ENCODE assay signal across 35 cellular contexts in the genomic region with DNA sequence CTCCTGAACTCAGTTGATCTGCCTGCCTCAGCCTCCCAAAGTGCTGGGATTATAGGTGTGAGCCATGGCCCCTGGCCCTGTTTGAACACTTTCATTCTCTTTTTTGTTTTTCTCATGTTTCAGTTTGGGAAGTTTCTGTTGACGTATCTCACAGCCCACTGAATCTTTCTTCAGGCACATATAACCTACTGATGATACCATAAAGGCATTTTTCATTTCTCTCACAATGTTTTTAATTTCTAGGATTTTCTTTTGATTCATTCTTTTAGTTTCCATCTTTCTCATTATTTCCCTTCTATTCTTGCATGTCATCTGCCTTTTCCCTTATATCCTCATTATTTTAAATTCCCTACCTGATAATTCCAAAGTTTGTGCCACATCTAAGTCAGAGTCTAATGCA.
"Had no signal": no experiment of that assay in that cellular context is flagged by ENCODE, and none has a peak within 500 bp of the region (broad histone marks: within the 10 kb centered on the region; RNA-seq: fewer than 3 reads in every experiment).

No MANE protein-coding gene starts in this region.

- DNase-seq: activated CD4-positive, alpha-beta T cell treated with anti-CD3 and anti-CD28 coated beads, Interleukin-2, amount 10 ng/mL, durations not matched to agents 24 days and 14 days; activated CD4-positive, alpha-beta T cell treated with anti-CD3 and anti-CD28 coated beads, Interleukin-2, amount 50 U/mL, for 4 hours; activated CD8-positive, alpha-beta memory T cell treated with anti-CD3 and anti-CD28 coated beads, Interleukin-2, amount 50 U/mL, for 4 hours; activated gamma-delta T cell; activated naive CD4-positive, alpha-beta T cell treated with Interleukin-2 at 50 U/mL for 16 hours; activated naive CD8-positive, alpha-beta T cell treated with anti-CD3 and anti-CD28 coated beads, Interleukin-2, amount 50 U/mL, for 24 hours; activated T-cell treated with anti-CD3 and anti-CD28 coated beads for 4 hours; activated T-cell treated with anti-CD3 and anti-CD28 coated beads, Interleukin-2, amount 50 U/mL, for 48 hours; anterior cingulate cortex; caudate nucleus; cerebellar nuclear complex; Karpas-422; MG63; NCI-H1048; NCI-H1105 treated with DMSO at 0.1 percent for 48 hours; NCI-H1436; NCI-H1694; NCI-H1930; NCI-H2081 treated with DMSO at 0.1 percent for 48 hours; NCI-H226; NCI-H446 treated with DMSO at 0.1 percent for 48 hours; NCI-H524; NCI-H69; NCI-H82; NK-92 treated with Interleukin-12 subunit alpha and Interleukin-12 subunit beta, amount 100 ng/mL, for 24 hours; PC-3; Peyer's patch; RPMI8226; SHP77 treated with DMSO at 0.1 percent for 48 hours; SK-N-SH had no signal

- H3K4me3 Mint-ChIP-seq: activated CD4-positive, alpha-beta T cell treated with anti-CD3 and anti-CD28 coated beads, Interleukin-2, amount 10 ng/mL, durations not matched to agents 24 days and 14 days; activated naive CD8-positive, alpha-beta T cell; activated naive CD8-positive, alpha-beta T cell treated with anti-CD3 and anti-CD28 coated beads, Interleukin-2, amount 50 U/mL, for 24 hours; brain; T-helper 1 cell treated with Interleukin-12 subunit alpha and Interleukin-12 subunit beta and Interleukin-4 antibody, amounts not matched to agents 30 μg/mL and 1 μg/mL, for 36 hours; T-helper 2 cell treated with Interferon-gamma antibody and Interleukin-4, amounts not matched to agents 5 μg/mL and 100 μg/mL, for 36 hours had no signal

- H3K27ac Mint-ChIP-seq: activated CD4-positive, alpha-beta T cell treated with anti-CD3 and anti-CD28 coated beads, Interleukin-2, amount 10 ng/mL, durations not matched to agents 24 days and 14 days; activated naive CD8-positive, alpha-beta T cell; activated naive CD8-positive, alpha-beta T cell treated with anti-CD3 and anti-CD28 coated beads, Interleukin-2, amount 50 U/mL, for 24 hours; activated T-helper 2 cell treated with anti-CD3 and anti-CD28 coated beads, Interferon-gamma antibody, Interleukin-2, Interleukin-4, amounts not matched to agents 10 μg/mL and 5 μg/mL and 100 μg/mL, durations not matched to agents 14 hours and 24 hours and 36 hours; brain; T-helper 1 cell treated with Interleukin-12 subunit alpha and Interleukin-12 subunit beta and Interleukin-4 antibody, amounts not matched to agents 30 μg/mL and 1 μg/mL, for 36 hours; T-helper 2 cell treated with Interferon-gamma antibody and Interleukin-4, amounts not matched to agents 5 μg/mL and 100 μg/mL, for 36 hours had no signal

- H3K27me3 Mint-ChIP-seq: activated naive CD8-positive, alpha-beta T cell; activated naive CD8-positive, alpha-beta T cell treated with anti-CD3 and anti-CD28 coated beads, Interleukin-2, amount 50 U/mL, for 24 hours had no signal

- ATAC-seq: activated naive CD8-positive, alpha-beta T cell treated with anti-CD3 and anti-CD28 coated beads, Interleukin-2, amount 50 U/mL, for 24 hours; PC-3 had no signal

- H3K4me1 Mint-ChIP-seq: brain had no signal
